25 cellular contexts compared by ENCODE assay signal in genomic region chr16:56972403-56972802, GRCh38. TPM values are rescaled to one million over a fixed set of nuclear protein-coding genes. Genes with fewer than 3 reads are reported as not detected.
"Had no signal": no experiment of that assay in that cellular context is flagged by ENCODE, and none has a peak within 500 bp of the region (broad histone marks: within the 10 kb centered on the region; RNA-seq: fewer than 3 reads in every experiment).

No MANE protein-coding gene starts in this region.

- H3K4me1 ChIP-seq: gastrocnemius medialis, transverse colon, uterus had no signal

- H3K4me3 ChIP-seq: coronary artery, gastrocnemius medialis, heart right ventricle, left ventricle myocardium inferior, transverse colon, uterus had no signal

- FAIRE-seq: endometrium had no signal

- H3K27ac Mint-ChIP-seq: activated CD4-positive, alpha-beta T cell treated with anti-CD3 and anti-CD28 coated beads for 36 hours; activated naive CD8-positive, alpha-beta T cell treated with anti-CD3 and anti-CD28 coated beads, Interleukin-2, amount 10 ng/mL, durations not matched to agents 7 days and 5 days; activated T-helper 1 cell treated with anti-CD3 and anti-CD28 coated beads, Interleukin-12 subunit alpha, Interleukin-12 subunit beta, Interleukin-2, Interleukin-4 antibody, amounts not matched to agents 30 ng/mL and 10 ng/mL and 1 ng/mL, durations not matched to agents 14 hours and 24 hours and 36 hours; immature natural killer cell; naive thymus-derived CD4-positive, alpha-beta T cell had no signal

- DNase-seq: activated CD4-positive, alpha-beta T cell treated with anti-CD3 and anti-CD28 coated beads for 36 hours; activated CD4-positive, alpha-beta T cell treated with anti-CD3 and anti-CD28 coated beads, Interleukin-2, amount 50 U/mL, for 48 hours; activated naive CD8-positive, alpha-beta T cell treated with anti-CD3 and anti-CD28 coated beads, Interleukin-2, amount 10 ng/mL, durations not matched to agents 7 days and 5 days; brain microvascular endothelial cell; gastrocnemius medialis; heart right ventricle; immature natural killer cell; kidney glomerular epithelial cell; left ventricle myocardium inferior; naive thymus-derived CD4-positive, alpha-beta T cell; retina; stimulated activated CD4-positive, alpha-beta T cell treated with anti-CD3 and anti-CD28 coated beads, Interleukin-12 subunit alpha, Interleukin-12 subunit beta, amount 100 ng/mL, for 4 hours; stimulated activated CD4-positive, alpha-beta T cell treated with anti-CD3 and anti-CD28 coated beads, Interleukin-1b, Interleukin-23, amount 100 ng/mL, for 48 hours; stimulated activated CD8-positive, alpha-beta memory T cell treated with anti-CD3 and anti-CD28 coated beads, Interleukin-4, amount 100 ng/mL, for 48 hours; stimulated activated naive CD8-positive, alpha-beta T cell treated with anti-CD3 and anti-CD28 coated beads, Interleukin-15, Interleukin-2, amounts not matched to agents 100 U/mL and 50 U/mL, for 24 hours; substantia nigra; SW 1271; transverse colon; uterus; WERI-Rb-1 had no signal

- H3K9me3 Mint-ChIP-seq: activated naive CD8-positive, alpha-beta T cell treated with anti-CD3 and anti-CD28 coated beads, Interleukin-2, amount 10 ng/mL, durations not matched to agents 7 days and 5 days; activated T-helper 1 cell treated with anti-CD3 and anti-CD28 coated beads, Interleukin-12 subunit alpha, Interleukin-12 subunit beta, Interleukin-2, Interleukin-4 antibody, amounts not matched to agents 30 ng/mL and 10 ng/mL and 1 ng/mL, durations not matched to agents 14 hours and 24 hours and 36 hours; central memory CD8-positive, alpha-beta T cell; immature natural killer cell had no signal

- H3K36me3 ChIP-seq: brain microvascular endothelial cell, gastrocnemius medialis, heart right ventricle, left ventricle myocardium inferior, transverse colon, uterus, WERI-Rb-1 had no signal

- H3K27me3 ChIP-seq: brain microvascular endothelial cell, gastrocnemius medialis, heart right ventricle, transverse colon, uterus had no signal

- ATAC-seq: activated CD4-positive, alpha-beta T cell treated with anti-CD3 and anti-CD28 coated beads for 36 hours; gastrocnemius medialis; naive thymus-derived CD4-positive, alpha-beta T cell; stimulated activated naive CD8-positive, alpha-beta T cell treated with anti-CD3 and anti-CD28 coated beads, Interleukin-15, Interleukin-2, amounts not matched to agents 100 U/mL and 50 U/mL, for 24 hours had no signal

- H3K9me3 ChIP-seq: gastrocnemius medialis, heart right ventricle, left ventricle myocardium inferior, transverse colon, uterus had no signal

- H3K27me3 Mint-ChIP-seq: activated CD4-positive, alpha-beta T cell treated with anti-CD3 and anti-CD28 coated beads for 36 hours; activated naive CD8-positive, alpha-beta T cell treated with anti-CD3 and anti-CD28 coated beads, Interleukin-2, amount 10 ng/mL, durations not matched to agents 7 days and 5 days; central memory CD8-positive, alpha-beta T cell; naive thymus-derived CD4-positive, alpha-beta T cell had no signal

- H3K27ac ChIP-seq: brain microvascular endothelial cell, coronary artery, gastrocnemius medialis, heart right ventricle, left ventricle myocardium inferior, transverse colon, uterus, WERI-Rb-1 had no signal

- H3K36me3 Mint-ChIP-seq: immature natural killer cell had no signal

- H3K4me3 Mint-ChIP-seq: activated CD4-positive, alpha-beta T cell treated with anti-CD3 and anti-CD28 coated beads for 36 hours; activated naive CD8-positive, alpha-beta T cell treated with anti-CD3 and anti-CD28 coated beads, Interleukin-2, amount 10 ng/mL, durations not matched to agents 7 days and 5 days; activated T-helper 1 cell treated with anti-CD3 and anti-CD28 coated beads, Interleukin-12 subunit alpha, Interleukin-12 subunit beta, Interleukin-2, Interleukin-4 antibody, amounts not matched to agents 30 ng/mL and 10 ng/mL and 1 ng/mL, durations not matched to agents 14 hours and 24 hours and 36 hours; central memory CD8-positive, alpha-beta T cell; immature natural killer cell had no signal

RNA-seq across cellular contexts. Expression of gene CETP, which starts 10.7 kb away (rescaled TPM):
- total RNA-seq: activated naive CD8-positive, alpha-beta T cell treated with anti-CD3 and anti-CD28 coated beads, Interleukin-2, amount 10 ng/mL, durations not matched to agents 7 days and 5 days; gastrocnemius medialis; naive thymus-derived CD4-positive, alpha-beta T cell; T-helper 2 cell treated with Interferon-gamma antibody and Interleukin-4, amounts not matched to agents 100 ng/mL and 5 ng/mL, for 36 hours had no signal
